Comparison of ENCODE assay signal across 1 cellular context in the genomic region with DNA sequence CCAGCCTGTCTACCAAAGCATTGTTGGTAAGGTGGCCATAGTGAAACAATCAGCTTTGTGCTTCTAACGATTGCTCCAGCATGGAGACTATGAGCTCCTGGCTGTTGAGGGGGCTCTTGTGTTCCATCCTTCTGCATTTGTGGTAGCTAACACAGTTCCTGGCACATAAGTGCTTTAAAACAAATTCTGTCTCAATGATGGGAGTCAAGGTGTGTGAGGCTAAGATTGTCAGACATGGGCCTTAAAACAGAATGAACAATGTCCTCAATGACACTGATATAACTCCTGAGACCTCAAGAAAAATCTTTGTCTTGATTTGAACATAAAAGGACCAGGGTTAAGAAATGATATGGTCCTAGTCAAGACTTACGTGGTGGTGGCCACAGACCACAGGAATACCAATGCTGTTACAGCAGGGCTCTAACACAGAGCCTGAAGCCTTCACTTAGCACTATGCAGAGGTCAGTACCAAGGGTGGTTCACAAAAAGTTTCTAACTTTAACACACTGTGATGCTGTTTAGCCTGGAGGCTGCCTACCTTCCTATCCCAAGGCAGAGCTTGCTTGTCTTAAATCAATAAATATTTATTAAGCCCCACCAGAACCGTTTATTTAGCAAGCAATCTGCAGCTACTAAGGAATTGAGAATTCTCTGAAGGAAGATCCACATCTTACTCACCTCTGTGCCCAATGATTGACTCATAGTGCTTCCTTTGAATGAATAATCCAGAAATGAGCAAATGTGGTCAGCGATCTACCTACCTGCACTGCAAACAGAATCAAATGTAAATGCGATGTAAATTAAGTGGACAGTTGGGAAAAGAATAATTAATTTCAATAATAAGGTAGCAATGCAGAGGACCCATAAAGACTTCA.
TF ChIP-seq lines count a peak whose summit lies in the region.

No MANE protein-coding gene starts in this region.

TF ChIP-seq in endothelial cell of umbilical vein, 7 proteins besides CTCF, POLR2A, EP300 and RAD21:
- TF ChIP-seq, protein P1, sequence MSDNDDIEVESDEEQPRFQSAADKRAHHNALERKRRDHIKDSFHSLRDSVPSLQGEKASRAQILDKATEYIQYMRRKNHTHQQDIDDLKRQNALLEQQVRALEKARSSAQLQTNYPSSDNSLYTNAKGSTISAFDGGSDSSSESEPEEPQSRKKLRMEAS (IDR thresholded peaks at IDR 0.05; ENCODE audit: insufficient read depth, insufficient read length), result no peak
- TF ChIP-seq FOS (IDR thresholded peaks at IDR 0.05; ENCODE audit: borderline replicate concordance, insufficient read depth, low read length), result peak; percentile 27
- no peak for TF ChIP-seq EZH2 (IDR thresholded peaks at IDR 0.05; ENCODE audit: borderline replicate concordance, low read depth, low read length, severe bottlenecking)
TF ChIP-seq in endothelial cell of umbilical vein: peak in this region for 1.
